Comparison of ENCODE assay signal across 8 cellular contexts in genomic region chr7:30476401-30477145, GRCh38. TPM values are rescaled to one million over a fixed set of nuclear protein-coding genes. Genes with fewer than 3 reads are reported as not detected.
A peak's percentile ranks its signal among the peaks of the same experiment; 100 is the strongest.
DNase-seq lines count a peak whose midpoint lies in the region; ATAC-seq and TF ChIP-seq lines count a peak whose summit lies in the region.

No MANE protein-coding gene starts in this region.

- H3K27ac ChIP-seq in heart left ventricle (peak overlapping the region in 6 of 12 donors; percentile 19 to 98 (median 93)), stomach smooth muscle (ENCODE audit: low read length) (peak overlapping the region; percentile 87)

- no peak for TF ChIP-seq POLR2A in heart left ventricle (IDR thresholded peaks at IDR 0.05)

- H3K9me3 ChIP-seq in heart left ventricle (no peaks in the 10 kb centered on the region), stomach smooth muscle (ENCODE audit: control insufficient read depth in 2 of 2, low read length in 2 of 2) (no peaks in the 10 kb centered on the region)

- intact Hi-C loops in heart left ventricle (cut with DNase I) (loop anchor here in 2 of 10 donors (5.0 to 10.0 kb wide), 4 partner anchors 44 to 344 kb away; partner anchors contain the start of genes MTURN (in 1 of the 2) and ZNRF2 (in 1 of the 2)), Right ventricle myocardium superior (cut with DNase I) (no loop called here)

- no peak for DNase-seq in heart left ventricle
- no peak for DNase-seq in Right ventricle myocardium superior
- DNase-seq in NCI-H510A treated with DMSO at 0.1 percent for 48 hours (lab: John Stamatoyannopoulos, UW) = peak; percentile 92
- DNase-seq in fibroblast of pulmonary artery (ENCODE audit: low read depth) = peak; percentile 51
- no peak for DNase-seq in mesenteric fat pad (ENCODE audit: low spot score)
- DNase-seq in stimulated activated CD4-positive, alpha-beta T cell treated with anti-CD3 and anti-CD28 coated beads, Interleukin-2, amount 100 ng/mL, for 48 hours = no peak

- no peaks in the 10 kb centered on the region for H3K27me3 ChIP-seq in heart left ventricle
- H3K27me3 ChIP-seq in stomach smooth muscle (ENCODE audit: control insufficient read depth in 1 of 2, insufficient read depth in 2 of 2, low read length in 2 of 2) = no peaks in the 10 kb centered on the region

- H3K4me1 ChIP-seq in heart left ventricle = peaks cover 7 to 74% (median 68%) of the 10 kb centered on the region in 12 donors
- peaks cover 63% of the 10 kb centered on the region for H3K4me1 ChIP-seq in stomach smooth muscle (ENCODE audit: control insufficient read depth, insufficient read depth, low read length)

- no peak for ATAC-seq in heart left ventricle
- no peak for ATAC-seq in Right ventricle myocardium superior (ENCODE audit: poor library complexity)
- ATAC-seq in HG02884 (IDR thresholded peaks at IDR 0.05; ENCODE audit: unreplicated experiment) = no peak

- peaks cover 0 to 6% (median 0%) of the 10 kb centered on the region in 9 donors for H3K36me3 ChIP-seq in heart left ventricle
- no peaks in the 10 kb centered on the region for H3K36me3 ChIP-seq in stomach smooth muscle (ENCODE audit: control insufficient read depth in 2 of 2, insufficient read depth in 2 of 2, low read length in 2 of 2)

- H3K4me3 ChIP-seq in heart left ventricle (peak overlapping the region in 8 of 12 donors; percentile 63 to 86 (median 68)), fibroblast of pulmonary artery (replicated peaks; ENCODE audit: low read depth, low read length) (peak overlapping the region; percentile 79), stomach smooth muscle (ENCODE audit: low read length in 2 of 2) (peak overlapping the region in 1 of 2 donors; percentile 35)

- H3K9ac ChIP-seq in stomach smooth muscle (ENCODE audit: low read length in 2 of 2) = peak overlapping the region in 1 of 2 donors; percentile 29

- TF ChIP-seq CTCF in heart left ventricle (IDR thresholded peaks at IDR 0.05) (no peak), fibroblast of pulmonary artery (IDR thresholded peaks at IDR 0.05; ENCODE audit: low read length, missing control alignments) (no peak)

- WGBS in heart left ventricle, 4 donors = 73 to 83% (median 76%) methylated on average over 11 of the region's 11 CpGs

RNA-seq across cellular contexts. Expression of gene NOD1, which starts 2.0 kb away (rescaled TPM):
- total RNA-seq in heart left ventricle (10 to 100 TPM in 3 of 9 donors, 1 to 10 TPM in 6; 5.3 to 28.8 (median 9.0) TPM), Right ventricle myocardium superior (7.6 TPM), mesenteric fat pad (41.8 TPM)
- polyA plus RNA-seq in heart left ventricle = 10 to 100 TPM in 1 of 2 donors, 1 to 10 TPM in 1; 7.5 to 11.2 TPM

RNA-seq across cellular contexts. Expression of gene GGCT, which starts 28.1 kb away (rescaled TPM):
- total RNA-seq in heart left ventricle (10 to 100 TPM; 14.1 to 23.6 (median 17.8) TPM), Right ventricle myocardium superior (17.4 TPM), mesenteric fat pad (165 TPM)
- polyA plus RNA-seq in heart left ventricle = 10 to 100 TPM; 33.2 to 54.3 TPM

Comparison
In these comparisons a context has a peak if more than half of its experiments do, and no peak if none do; other contexts are left out.
1. DNase-seq: peak in NCI-H510A treated with DMSO at 0.1 percent for 48 hours (single experiment) and fibroblast of pulmonary artery (single experiment); none in heart left ventricle (0 of 5), Right ventricle myocardium superior (single experiment), mesenteric fat pad (single experiment) and stimulated activated CD4-positive, alpha-beta T cell treated with anti-CD3 and anti-CD28 coated beads, Interleukin-2, amount 100 ng/mL, for 48 hours (0 of 2).